Comparison of ENCODE assay signal across 24 cellular contexts in the genomic region with DNA sequence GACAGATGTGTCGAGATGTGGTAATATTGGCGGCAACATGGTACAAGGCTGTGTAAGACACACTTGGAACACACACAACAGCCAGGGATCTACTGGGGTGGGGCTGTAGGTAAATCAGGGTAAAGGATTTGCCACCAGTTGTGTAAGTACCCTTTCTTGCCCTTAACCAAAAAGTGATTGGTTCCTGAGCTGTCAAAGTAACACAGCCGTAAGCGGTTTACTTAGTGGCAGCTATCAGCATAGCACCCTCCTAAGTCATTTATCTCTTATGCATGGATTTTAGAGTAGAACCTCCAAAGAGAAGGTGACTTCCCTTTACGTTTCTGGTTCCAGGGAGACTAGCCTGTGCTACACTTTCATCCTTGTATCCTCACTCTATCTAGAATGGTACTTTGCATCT. TPM values are rescaled to one million over a fixed set of nuclear protein-coding genes. Genes with fewer than 3 reads are reported as not detected.
DNase-seq lines count a peak whose midpoint lies in the region; ATAC-seq, FAIRE-seq and TF ChIP-seq lines count a peak whose summit lies in the region.
"Had no signal": no experiment of that assay in that cellular context is flagged by ENCODE, and none has a peak within 500 bp of the region (broad histone marks: within the 10 kb centered on the region; RNA-seq: fewer than 3 reads in every experiment).

No MANE protein-coding gene starts in this region.

- POLR2A ChIA-PET in activated CD4-positive, alpha-beta T cell treated with anti-CD3 and anti-CD28 coated beads for 36 hours (lab: Charles Lee) = no interaction called here
- POLR2A ChIA-PET in K562 (lab: Yijun Ruan, JAX) = no interaction called here

- H3K27me3 ChIP-seq in K562 (ENCODE audit: control insufficient read depth in 2 of 2, insufficient read depth in 2 of 2, low read length in 2 of 2) = no peaks in the 10 kb centered on the region
- no peaks in the 10 kb centered on the region for H3K27me3 ChIP-seq in osteoblast (ENCODE audit: insufficient read depth, low read length)
- H3K27me3 ChIP-seq: BLaER1 had no signal

- no peak for TF ChIP-seq POLR2A in K562 (conservative IDR thresholded peaks at IDR 0.05)

- H3K9me3 ChIP-seq in K562 (replicated peaks; ENCODE audit: control insufficient read depth, insufficient read depth, low read depth, low read length) = no peaks in the 10 kb centered on the region
- H3K9me3 ChIP-seq in osteoblast (ENCODE audit: low read depth, low read length) = no peaks in the 10 kb centered on the region
- H3K9me3 ChIP-seq: BLaER1 had no signal

- FAIRE-seq in K562 (lab: Jason Lieb, UNC) = no peak
- FAIRE-seq: GM12891, GM18507 had no signal

- H3K9me3 Mint-ChIP-seq in activated CD4-positive, alpha-beta T cell treated with anti-CD3 and anti-CD28 coated beads for 36 hours (ENCODE audit: low read depth) = no peaks in the 10 kb centered on the region
- H3K9me3 Mint-ChIP-seq: CD4-positive, alpha-beta memory T cell; H9; T-cell had no signal

- peaks cover 67% of the 10 kb centered on the region; the same call in 2 of the 3 replicates for H3K36me3 ChIP-seq in K562 (ENCODE audit: control insufficient read depth, insufficient read depth, low read length)
- H3K36me3 ChIP-seq in osteoblast (ENCODE audit: insufficient read depth, low read length) = peaks cover 45% of the 10 kb centered on the region

- H3K4me1 ChIP-seq in K562 (replicated peaks in 1 of 2; ENCODE audit: control insufficient read depth in 2 of 2, insufficient read depth in 2 of 2, low read length in 2 of 2) (no peaks in the 10 kb centered on the region; a peak in 1 of 5 replicates), osteoblast (ENCODE audit: insufficient read depth, low read length) (peaks cover 25% of the 10 kb centered on the region)

- intact Hi-C loops in activated CD4-positive, alpha-beta T cell treated with anti-CD3 and anti-CD28 coated beads for 36 hours (cut with DNase I, micrococcal nuclease) = loop anchor here in 1 of 2 experiments (5.0 kb wide), 1 partner anchor 94 kb away; no protein-coding TSS in a partner anchor
- intact Hi-C loops in K562 (cut with micrococcal nuclease) = loop anchor here (10.0 kb wide), 2 partner anchors 67 to 197 kb away; no protein-coding TSS in a partner anchor

- in situ Hi-C loops in K562 (cut with MboI) = no loop called here

- no peaks in the 10 kb centered on the region for H3K27me3 Mint-ChIP-seq in activated CD4-positive, alpha-beta T cell treated with anti-CD3 and anti-CD28 coated beads for 36 hours
- H3K27me3 Mint-ChIP-seq: CD4-positive, alpha-beta memory T cell; T-cell had no signal

- peaks cover 35% of the 10 kb centered on the region for H3K4me1 Mint-ChIP-seq in activated CD4-positive, alpha-beta T cell treated with anti-CD3 and anti-CD28 coated beads for 36 hours

- TF ChIP-seq CTCF in K562 (IDR thresholded peaks at IDR 0.05 in 2 of 3, conservative IDR thresholded peaks at IDR 0.05 in 1 of 3; ENCODE audit: insufficient read depth in 2 of 3, low read depth in 1 of 3, low read length in 3 of 3) (no peak), osteoblast (IDR thresholded peaks at IDR 0.05; ENCODE audit: extremely low read depth, low read depth, low read length) (no peak)

- no peak overlapping the region for H3K9ac ChIP-seq in K562 (ENCODE audit: insufficient read depth in 1 of 2, low read depth in 2 of 2, low read length in 2 of 2)
- H3K9ac ChIP-seq: BLaER1 had no signal

- ATAC-seq in activated CD4-positive, alpha-beta T cell treated with anti-CD3 and anti-CD28 coated beads for 36 hours = peak; percentile 28
- ATAC-seq in K562 (no peak), GM19035 (IDR thresholded peaks at IDR 0.05; ENCODE audit: unreplicated experiment) (no peak)
- ATAC-seq: PC-3, SK-N-SH treated with all-trans-retinoic acid at 6 μM for 48 hours, T-cell had no signal

- H3K4me2 ChIP-seq in K562 (ENCODE audit: insufficient read depth, low read length) (no peak overlapping the region), osteoblast (ENCODE audit: insufficient read depth, low read length) (no peak overlapping the region)
- H3K4me2 ChIP-seq: BLaER1 had no signal

- no peak overlapping the region for H3K27ac ChIP-seq in K562 (ENCODE audit: extremely low read depth, low read depth, low read length)
- no peak overlapping the region for H3K27ac ChIP-seq in osteoblast (ENCODE audit: low read depth, low read length)
- H3K27ac ChIP-seq: BLaER1, RWPE1 had no signal

- no peak for DNase-seq in activated CD4-positive, alpha-beta T cell treated with anti-CD3 and anti-CD28 coated beads for 36 hours
- no peak for DNase-seq in activated CD4-positive, alpha-beta T cell treated with anti-CD3 and anti-CD28 coated beads, Interleukin-2, amount 50 U/mL, for 4 hours
- DNase-seq in Jurkat, Clone E6-1 (ENCODE audit: low read depth, low spot score) = peak; percentile 14
- DNase-seq in K562 (ENCODE audit: extremely low read depth in 1 of 4, low spot score in 3 of 4) (peak in 1 of 4 experiments; percentile 9), osteoblast (ENCODE audit: insufficient read length, low spot score, missing footprints) (no peak), inferior parietal cortex (ENCODE audit: extremely low spot score) (no peak)
- DNase-seq: CD4-positive, alpha-beta memory T cell; DMS153; GF-D8; H9; NCI-H1436 treated with DMSO at 0.1 percent for 48 hours; NCI-H2029 treated with DMSO at 0.1 percent for 48 hours; NCI-H2171 treated with DMSO at 0.1 percent for 48 hours; NCI-H446 treated with DMSO at 0.1 percent for 48 hours; NCI-H748 treated with DMSO at 0.1 percent for 48 hours; PC-3; SIG-M5; T-cell had no signal

- no peak for TF ChIP-seq EP300 in K562 (IDR thresholded peaks at IDR 0.05; ENCODE audit: low read length)

- CTCF ChIA-PET in activated CD4-positive, alpha-beta T cell treated with anti-CD3 and anti-CD28 coated beads for 36 hours (lab: Charles Lee) = interaction anchor here (1.0 to 1.3 kb wide), 2 partner anchors 23 to 200 kb away, joined by 3 to 5 read pairs; no protein-coding TSS in a partner anchor
- CTCF ChIA-PET in K562 (lab: Yijun Ruan, JAX; ENCODE audit: low intra/inter-chr PET ratio) = no interaction called here

- H3K36me3 Mint-ChIP-seq in activated CD4-positive, alpha-beta T cell treated with anti-CD3 and anti-CD28 coated beads for 36 hours (ENCODE audit: low read depth) = peaks cover 38% of the 10 kb centered on the region

- no peak overlapping the region for H3K4me3 Mint-ChIP-seq in activated CD4-positive, alpha-beta T cell treated with anti-CD3 and anti-CD28 coated beads for 36 hours
- H3K4me3 Mint-ChIP-seq: CD4-positive, alpha-beta memory T cell; H9; T-cell had no signal

- no peaks in the 10 kb centered on the region for H3K79me2 ChIP-seq in K562 (ENCODE audit: control insufficient read depth, insufficient read depth, low read length)
- H3K79me2 ChIP-seq in osteoblast (ENCODE audit: insufficient read depth, low read length) = peaks cover 35% of the 10 kb centered on the region

- no peak for TF ChIP-seq RAD21 in K562 (CRISPR knock-in tag; conservative IDR thresholded peaks at IDR 0.05 in 1 of 2, IDR thresholded peaks at IDR 0.05 in 1 of 2)

- H3K4me3 ChIP-seq in Jurkat, Clone E6-1 (ENCODE audit: low read length) = no peak overlapping the region
- H3K4me3 ChIP-seq in K562 = no peak overlapping the region
- no peak overlapping the region for H3K4me3 ChIP-seq in osteoblast (ENCODE audit: insufficient read depth, low read length)
- H3K4me3 ChIP-seq: BLaER1 had no signal

- H2AFZ ChIP-seq in K562 (ENCODE audit: low read depth, low read length) (no peak overlapping the region), osteoblast (ENCODE audit: low read length) (no peak overlapping the region)

- WGBS in K562 (ENCODE audit: insufficient coverage, low coverage, missing lambda C conversion rate) = 90% methylated on average over 5 of the region's 5 CpGs

- H4K20me1 ChIP-seq in K562 (replicated peaks; ENCODE audit: control insufficient read depth, insufficient read depth, low read length) = no peaks in the 10 kb centered on the region
- H4K20me1 ChIP-seq in osteoblast (ENCODE audit: insufficient read depth, low read length) = peaks cover 4% of the 10 kb centered on the region

- no peak overlapping the region for H3K27ac Mint-ChIP-seq in activated CD4-positive, alpha-beta T cell treated with anti-CD3 and anti-CD28 coated beads for 36 hours
- H3K27ac Mint-ChIP-seq: CD4-positive, alpha-beta memory T cell; T-cell had no signal

- BruUV-seq in K562 (replicated peaks; lab: Mats Ljungman, UMichigan) = no TSS peak

- no peaks in the 10 kb centered on the region for H3K9me1 ChIP-seq in K562 (ENCODE audit: control insufficient read depth, insufficient read depth, low read length)

TF ChIP-seq in K562, 482 proteins besides CTCF, POLR2A, EP300 and RAD21 (continues in another document):
- TF ChIP-seq ZKSCAN3 (CRISPR knock-in tag; IDR thresholded peaks at IDR 0.05) = no peak
- TF ChIP-seq ZNF764 (CRISPR knock-in tag; IDR thresholded peaks at IDR 0.05; ENCODE audit: low read depth) = no peak
- TF ChIP-seq FOXK1 (CRISPR knock-in tag; IDR thresholded peaks at IDR 0.05; ENCODE audit: borderline replicate concordance) = no peak
- TF ChIP-seq TAF9B (IDR thresholded peaks at IDR 0.05; ENCODE audit: partially characterized antibody) = no peak

RNA-seq across cellular contexts. Expression of a gene that starts 57.2 kb away (rescaled TPM):
- 10 to 100 TPM; 31.5 to 38.2 TPM for total RNA-seq in activated CD4-positive, alpha-beta T cell treated with anti-CD3 and anti-CD28 coated beads for 36 hours
- polyA plus RNA-seq in Jurkat, Clone E6-1 (2012; ENCODE audit: insufficient read depth, insufficient read length) = 23.0 TPM
- total RNA-seq in K562 (2011; cell fraction: chromatin; rRNA removed; ENCODE audit: low replicate concordance) = 26.8 and 55.2 TPM in 2 replicates
- 14.2 and 18.8 TPM in 2 replicates for total RNA-seq in K562 (2011; cell fraction: nucleolus; rRNA removed)
- 20.5 and 27.3 TPM in 2 replicates for total RNA-seq in K562 (2011; cell fraction: nucleoplasm; rRNA removed)
- total RNA-seq in K562 (2014; rRNA removed) (11.5 and 15.4 TPM in 2 replicates), K562 (2014; rRNA removed; fragmentation: Illumina TruSeq; extraction: Trizol) (17.6 and 19.4 TPM in 2 replicates), K562 (2015; rRNA removed; fragmentation: Illumina TruSeq; extraction: Trizol) (19.2 and 20.3 TPM in 2 replicates), K562 (2021) (26.0 and 27.9 TPM in 2 replicates), osteoblast (45.7 and 46.7 TPM in 2 replicates)
- polyA plus RNA-seq in K562 (2011; rRNA removed) (13.0 and 15.8 TPM in 2 replicates), K562 (2014; fragmentation: Illumina TruSeq; extraction: Trizol) (11.7 and 14.5 TPM in 2 replicates), K562 (2014; fragmentation: Nextera tagmentation; extraction: Ambion mirVana) (1 to 10 TPM; 1.4 to 2.6 TPM), K562 (2014; rRNA removed) (9.1 and 9.8 TPM in 2 replicates)
- 9.1 and 9.5 TPM in 2 replicates for polyA plus RNA-seq in K562 (2011; cell fraction: cytosol; rRNA removed)
- 15.3 and 16.7 TPM in 2 replicates for polyA plus RNA-seq in K562 (2011; cell fraction: nucleus; rRNA removed)
- 11.1 and 12.7 TPM in 2 replicates for polyA plus RNA-seq in K562 (2012)
- 35.3 and 44.3 TPM in 2 replicates for polyA minus RNA-seq in K562 (2011; rRNA and poly(A)+ RNA removed)
- polyA minus RNA-seq in K562 (2011; cell fraction: cytosol; rRNA and poly(A)+ RNA removed) = 14.5 and 16.0 TPM in 2 replicates
- polyA minus RNA-seq in K562 (2011; cell fraction: nucleus; rRNA and poly(A)+ RNA removed) = 11.0 and 24.5 TPM in 2 replicates
